In the genomic region with DNA sequence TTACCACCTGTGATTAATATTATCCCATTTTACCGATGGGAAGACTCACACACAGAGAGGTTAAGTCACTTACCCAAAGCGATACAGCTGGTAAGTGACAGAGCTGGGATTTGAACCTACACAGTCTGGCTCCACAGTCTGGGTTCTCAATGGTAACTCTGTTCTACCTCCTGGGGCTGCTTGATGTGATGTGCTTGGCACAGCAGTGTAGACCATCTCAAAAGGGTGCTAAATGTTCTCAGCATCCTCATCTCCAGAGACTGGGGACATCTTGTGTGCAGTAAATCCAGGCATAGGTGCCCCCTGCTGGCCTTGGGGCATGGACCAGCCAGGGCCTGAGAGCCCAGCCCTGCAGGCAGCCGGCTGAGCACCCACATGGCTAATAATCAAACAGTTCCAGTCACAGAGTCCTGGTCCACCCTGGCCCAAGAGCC, we compare ENCODE assay signal across 2 cellular contexts.
TF ChIP-seq lines count a peak whose summit lies in the region.

No MANE protein-coding gene starts in this region.

TF ChIP-seq in HEK293, 187 proteins besides CTCF, POLR2A, EP300 and RAD21:
- TF ChIP-seq ZIC2 (tag by site-specific recombination; IDR thresholded peaks at IDR 0.05) = peak; percentile 35
- TF ChIP-seq KLF7 (tag by site-specific recombination; IDR thresholded peaks at IDR 0.05; ENCODE audit: borderline replicate concordance) = no peak

TF ChIP-seq in K562, 482 proteins besides CTCF, POLR2A, EP300 and RAD21 (continues in another document):
- TF ChIP-seq, protein P1, sequence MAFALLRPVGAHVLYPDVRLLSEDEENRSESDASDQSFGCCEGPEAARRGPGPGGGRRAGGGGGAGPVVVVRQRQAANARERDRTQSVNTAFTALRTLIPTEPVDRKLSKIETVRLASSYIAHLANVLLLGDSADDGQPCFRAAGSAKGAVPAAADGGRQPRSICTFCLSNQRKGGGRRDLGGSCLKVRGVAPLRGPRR (CRISPR knock-in tag; IDR thresholded peaks at IDR 0.05) = no peak
- TF ChIP-seq ELF4 (CRISPR knock-in tag; IDR thresholded peaks at IDR 0.05) (no peak), SMC3 (conservative IDR thresholded peaks at IDR 0.05; ENCODE audit: insufficient read depth, low read depth, low read length) (peak; percentile 85), NR2C2 (CRISPR knock-in tag; IDR thresholded peaks at IDR 0.05) (no peak), NR2C2 (tag; IDR thresholded peaks at IDR 0.05) (no peak; the same call in 1 of the 2 replicates), SOX6 (IDR thresholded peaks at IDR 0.05) (0 out of 2 replicates have a peak, but pooled peaks have one; percentile 19), HDGF (IDR thresholded peaks at IDR 0.05) (0 out of 2 replicates have a peak, but pooled peaks have one; percentile 39), RB1 (IDR thresholded peaks at IDR 0.05; ENCODE audit: low read depth) (peak; percentile 47; the same call in 1 of the 2 replicates), CHD1 (IDR thresholded peaks at IDR 0.05; ENCODE audit: low read length) (no peak), CCNT2 (IDR thresholded peaks at IDR 0.05; ENCODE audit: borderline replicate concordance, extremely low read depth, insufficient read length, low read depth, low read length) (no peak), U2AF2 (optimal IDR thresholded peaks at IDR 0.05; ENCODE audit: low read depth, low read length) (no peak), CBFA2T3 (IDR thresholded peaks at IDR 0.05) (no peak), STAG1 (CRISPR knock-in tag; IDR thresholded peaks at IDR 0.05; ENCODE audit: borderline replicate concordance) (peak; percentile 40; the same call in 1 of the 2 replicates), ETV5 (CRISPR knock-in tag; IDR thresholded peaks at IDR 0.05; ENCODE audit: low read depth) (0 out of 2 replicates have a peak, but pooled peaks have one; percentile 32), ARHGAP35 (IDR thresholded peaks at IDR 0.05; ENCODE audit: partially characterized antibody) (no peak), GATAD2B (IDR thresholded peaks at IDR 0.05; ENCODE audit: borderline replicate concordance) (no peak), ZNF696 (CRISPR knock-in tag; conservative IDR thresholded peaks at IDR 0.05) (no peak), ZNF217 (CRISPR knock-in tag; IDR thresholded peaks at IDR 0.05) (no peak), ZBTB1 (CRISPR knock-in tag; IDR thresholded peaks at IDR 0.05; ENCODE audit: borderline replicate concordance, low read depth) (no peak), RCOR1 (IDR thresholded peaks at IDR 0.05; ENCODE audit: borderline replicate concordance in 1 of 2, low read depth in 2 of 2, low read length in 2 of 2) (peak in 1 of 2 experiments; percentile 76; a peak in 2 of 4 replicates), MAZ (CRISPR knock-in tag; conservative IDR thresholded peaks at IDR 0.05 in 1 of 2, IDR thresholded peaks at IDR 0.05 in 1 of 2) (peak in 1 of 2 experiments; percentile 32; a peak in 1 of 4 replicates), MBD2 (IDR thresholded peaks at IDR 0.05; ENCODE audit: borderline replicate concordance, low read depth) (no peak), CBX3 (IDR thresholded peaks at IDR 0.05; ENCODE audit: borderline replicate concordance in 1 of 2, low read length in 2 of 2) (no peak)
- TF ChIP-seq, protein P2, sequence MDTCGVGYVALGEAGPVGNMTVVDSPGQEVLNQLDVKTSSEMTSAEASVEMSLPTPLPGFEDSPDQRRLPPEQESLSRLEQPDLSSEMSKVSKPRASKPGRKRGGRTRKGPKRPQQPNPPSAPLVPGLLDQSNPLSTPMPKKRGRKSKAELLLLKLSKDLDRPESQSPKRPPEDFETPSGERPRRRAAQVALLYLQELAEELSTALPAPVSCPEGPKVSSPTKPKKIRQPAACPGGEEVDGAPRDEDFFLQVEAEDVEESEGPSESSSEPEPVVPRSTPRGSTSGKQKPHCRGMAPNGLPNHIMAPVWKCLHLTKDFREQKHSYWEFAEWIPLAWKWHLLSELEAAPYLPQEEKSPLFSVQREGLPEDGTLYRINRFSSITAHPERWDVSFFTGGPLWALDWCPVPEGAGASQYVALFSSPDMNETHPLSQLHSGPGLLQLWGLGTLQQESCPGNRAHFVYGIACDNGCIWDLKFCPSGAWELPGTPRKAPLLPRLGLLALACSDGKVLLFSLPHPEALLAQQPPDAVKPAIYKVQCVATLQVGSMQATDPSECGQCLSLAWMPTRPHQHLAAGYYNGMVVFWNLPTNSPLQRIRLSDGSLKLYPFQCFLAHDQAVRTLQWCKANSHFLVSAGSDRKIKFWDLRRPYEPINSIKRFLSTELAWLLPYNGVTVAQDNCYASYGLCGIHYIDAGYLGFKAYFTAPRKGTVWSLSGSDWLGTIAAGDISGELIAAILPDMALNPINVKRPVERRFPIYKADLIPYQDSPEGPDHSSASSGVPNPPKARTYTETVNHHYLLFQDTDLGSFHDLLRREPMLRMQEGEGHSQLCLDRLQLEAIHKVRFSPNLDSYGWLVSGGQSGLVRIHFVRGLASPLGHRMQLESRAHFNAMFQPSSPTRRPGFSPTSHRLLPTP (IDR thresholded peaks at IDR 0.05; ENCODE audit: borderline replicate concordance, extremely low read depth, insufficient read length) = peak; percentile 33
- TF ChIP-seq, protein P3, sequence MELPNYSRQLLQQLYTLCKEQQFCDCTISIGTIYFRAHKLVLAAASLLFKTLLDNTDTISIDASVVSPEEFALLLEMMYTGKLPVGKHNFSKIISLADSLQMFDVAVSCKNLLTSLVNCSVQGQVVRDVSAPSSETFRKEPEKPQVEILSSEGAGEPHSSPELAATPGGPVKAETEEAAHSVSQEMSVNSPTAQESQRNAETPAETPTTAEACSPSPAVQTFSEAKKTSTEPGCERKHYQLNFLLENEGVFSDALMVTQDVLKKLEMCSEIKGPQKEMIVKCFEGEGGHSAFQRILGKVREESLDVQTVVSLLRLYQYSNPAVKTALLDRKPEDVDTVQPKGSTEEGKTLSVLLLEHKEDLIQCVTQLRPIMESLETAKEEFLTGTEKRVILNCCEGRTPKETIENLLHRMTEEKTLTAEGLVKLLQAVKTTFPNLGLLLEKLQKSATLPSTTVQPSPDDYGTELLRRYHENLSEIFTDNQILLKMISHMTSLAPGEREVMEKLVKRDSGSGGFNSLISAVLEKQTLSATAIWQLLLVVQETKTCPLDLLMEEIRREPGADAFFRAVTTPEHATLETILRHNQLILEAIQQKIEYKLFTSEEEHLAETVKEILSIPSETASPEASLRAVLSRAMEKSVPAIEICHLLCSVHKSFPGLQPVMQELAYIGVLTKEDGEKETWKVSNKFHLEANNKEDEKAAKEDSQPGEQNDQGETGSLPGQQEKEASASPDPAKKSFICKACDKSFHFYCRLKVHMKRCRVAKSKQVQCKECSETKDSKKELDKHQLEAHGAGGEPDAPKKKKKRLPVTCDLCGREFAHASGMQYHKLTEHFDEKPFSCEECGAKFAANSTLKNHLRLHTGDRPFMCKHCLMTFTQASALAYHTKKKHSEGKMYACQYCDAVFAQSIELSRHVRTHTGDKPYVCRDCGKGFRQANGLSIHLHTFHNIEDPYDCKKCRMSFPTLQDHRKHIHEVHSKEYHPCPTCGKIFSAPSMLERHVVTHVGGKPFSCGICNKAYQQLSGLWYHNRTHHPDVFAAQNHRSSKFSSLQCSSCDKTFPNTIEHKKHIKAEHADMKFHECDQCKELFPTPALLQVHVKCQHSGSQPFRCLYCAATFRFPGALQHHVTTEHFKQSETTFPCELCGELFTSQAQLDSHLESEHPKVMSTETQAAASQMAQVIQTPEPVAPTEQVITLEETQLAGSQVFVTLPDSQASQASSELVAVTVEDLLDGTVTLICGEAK (IDR thresholded peaks at IDR 0.05) = no peak
- TF ChIP-seq, protein P3 (CRISPR knock-in tag; IDR thresholded peaks at IDR 0.05) = no peak
- TF ChIP-seq, protein P4, sequence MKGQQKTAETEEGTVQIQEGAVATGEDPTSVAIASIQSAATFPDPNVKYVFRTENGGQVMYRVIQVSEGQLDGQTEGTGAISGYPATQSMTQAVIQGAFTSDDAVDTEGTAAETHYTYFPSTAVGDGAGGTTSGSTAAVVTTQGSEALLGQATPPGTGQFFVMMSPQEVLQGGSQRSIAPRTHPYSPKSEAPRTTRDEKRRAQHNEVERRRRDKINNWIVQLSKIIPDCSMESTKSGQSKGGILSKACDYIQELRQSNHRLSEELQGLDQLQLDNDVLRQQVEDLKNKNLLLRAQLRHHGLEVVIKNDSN (CRISPR knock-in tag; IDR thresholded peaks at IDR 0.05) = no peak
- TF ChIP-seq, protein P5, sequence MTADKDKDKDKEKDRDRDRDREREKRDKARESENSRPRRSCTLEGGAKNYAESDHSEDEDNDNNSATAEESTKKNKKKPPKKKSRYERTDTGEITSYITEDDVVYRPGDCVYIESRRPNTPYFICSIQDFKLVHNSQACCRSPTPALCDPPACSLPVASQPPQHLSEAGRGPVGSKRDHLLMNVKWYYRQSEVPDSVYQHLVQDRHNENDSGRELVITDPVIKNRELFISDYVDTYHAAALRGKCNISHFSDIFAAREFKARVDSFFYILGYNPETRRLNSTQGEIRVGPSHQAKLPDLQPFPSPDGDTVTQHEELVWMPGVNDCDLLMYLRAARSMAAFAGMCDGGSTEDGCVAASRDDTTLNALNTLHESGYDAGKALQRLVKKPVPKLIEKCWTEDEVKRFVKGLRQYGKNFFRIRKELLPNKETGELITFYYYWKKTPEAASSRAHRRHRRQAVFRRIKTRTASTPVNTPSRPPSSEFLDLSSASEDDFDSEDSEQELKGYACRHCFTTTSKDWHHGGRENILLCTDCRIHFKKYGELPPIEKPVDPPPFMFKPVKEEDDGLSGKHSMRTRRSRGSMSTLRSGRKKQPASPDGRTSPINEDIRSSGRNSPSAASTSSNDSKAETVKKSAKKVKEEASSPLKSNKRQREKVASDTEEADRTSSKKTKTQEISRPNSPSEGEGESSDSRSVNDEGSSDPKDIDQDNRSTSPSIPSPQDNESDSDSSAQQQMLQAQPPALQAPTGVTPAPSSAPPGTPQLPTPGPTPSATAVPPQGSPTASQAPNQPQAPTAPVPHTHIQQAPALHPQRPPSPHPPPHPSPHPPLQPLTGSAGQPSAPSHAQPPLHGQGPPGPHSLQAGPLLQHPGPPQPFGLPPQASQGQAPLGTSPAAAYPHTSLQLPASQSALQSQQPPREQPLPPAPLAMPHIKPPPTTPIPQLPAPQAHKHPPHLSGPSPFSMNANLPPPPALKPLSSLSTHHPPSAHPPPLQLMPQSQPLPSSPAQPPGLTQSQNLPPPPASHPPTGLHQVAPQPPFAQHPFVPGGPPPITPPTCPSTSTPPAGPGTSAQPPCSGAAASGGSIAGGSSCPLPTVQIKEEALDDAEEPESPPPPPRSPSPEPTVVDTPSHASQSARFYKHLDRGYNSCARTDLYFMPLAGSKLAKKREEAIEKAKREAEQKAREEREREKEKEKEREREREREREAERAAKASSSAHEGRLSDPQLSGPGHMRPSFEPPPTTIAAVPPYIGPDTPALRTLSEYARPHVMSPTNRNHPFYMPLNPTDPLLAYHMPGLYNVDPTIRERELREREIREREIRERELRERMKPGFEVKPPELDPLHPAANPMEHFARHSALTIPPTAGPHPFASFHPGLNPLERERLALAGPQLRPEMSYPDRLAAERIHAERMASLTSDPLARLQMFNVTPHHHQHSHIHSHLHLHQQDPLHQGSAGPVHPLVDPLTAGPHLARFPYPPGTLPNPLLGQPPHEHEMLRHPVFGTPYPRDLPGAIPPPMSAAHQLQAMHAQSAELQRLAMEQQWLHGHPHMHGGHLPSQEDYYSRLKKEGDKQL (CRISPR knock-in tag; IDR thresholded peaks at IDR 0.05; ENCODE audit: borderline replicate concordance) = no peak
- TF ChIP-seq, protein P6, sequence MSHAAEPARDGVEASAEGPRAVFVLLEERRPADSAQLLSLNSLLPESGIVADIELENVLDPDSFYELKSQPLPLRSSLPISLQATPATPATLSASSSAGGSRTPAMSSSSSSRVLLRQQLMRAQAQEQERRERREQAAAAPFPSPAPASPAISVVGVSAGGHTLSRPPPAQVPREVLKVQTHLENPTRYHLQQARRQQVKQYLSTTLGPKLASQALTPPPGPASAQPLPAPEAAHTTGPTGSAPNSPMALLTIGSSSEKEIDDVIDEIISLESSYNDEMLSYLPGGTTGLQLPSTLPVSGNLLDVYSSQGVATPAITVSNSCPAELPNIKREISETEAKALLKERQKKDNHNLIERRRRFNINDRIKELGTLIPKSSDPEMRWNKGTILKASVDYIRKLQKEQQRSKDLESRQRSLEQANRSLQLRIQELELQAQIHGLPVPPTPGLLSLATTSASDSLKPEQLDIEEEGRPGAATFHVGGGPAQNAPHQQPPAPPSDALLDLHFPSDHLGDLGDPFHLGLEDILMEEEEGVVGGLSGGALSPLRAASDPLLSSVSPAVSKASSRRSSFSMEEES (CRISPR knock-in tag; IDR thresholded peaks at IDR 0.05) = no peak
- TF ChIP-seq, protein P7, sequence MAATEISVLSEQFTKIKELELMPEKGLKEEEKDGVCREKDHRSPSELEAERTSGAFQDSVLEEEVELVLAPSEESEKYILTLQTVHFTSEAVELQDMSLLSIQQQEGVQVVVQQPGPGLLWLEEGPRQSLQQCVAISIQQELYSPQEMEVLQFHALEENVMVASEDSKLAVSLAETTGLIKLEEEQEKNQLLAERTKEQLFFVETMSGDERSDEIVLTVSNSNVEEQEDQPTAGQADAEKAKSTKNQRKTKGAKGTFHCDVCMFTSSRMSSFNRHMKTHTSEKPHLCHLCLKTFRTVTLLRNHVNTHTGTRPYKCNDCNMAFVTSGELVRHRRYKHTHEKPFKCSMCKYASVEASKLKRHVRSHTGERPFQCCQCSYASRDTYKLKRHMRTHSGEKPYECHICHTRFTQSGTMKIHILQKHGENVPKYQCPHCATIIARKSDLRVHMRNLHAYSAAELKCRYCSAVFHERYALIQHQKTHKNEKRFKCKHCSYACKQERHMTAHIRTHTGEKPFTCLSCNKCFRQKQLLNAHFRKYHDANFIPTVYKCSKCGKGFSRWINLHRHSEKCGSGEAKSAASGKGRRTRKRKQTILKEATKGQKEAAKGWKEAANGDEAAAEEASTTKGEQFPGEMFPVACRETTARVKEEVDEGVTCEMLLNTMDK (IDR thresholded peaks at IDR 0.05; ENCODE audit: borderline replicate concordance, insufficient read depth, low read depth, low read length, poor library complexity, severe bottlenecking) = peak; percentile 87
